32 cellular contexts compared by ENCODE assay signal in the genomic region with DNA sequence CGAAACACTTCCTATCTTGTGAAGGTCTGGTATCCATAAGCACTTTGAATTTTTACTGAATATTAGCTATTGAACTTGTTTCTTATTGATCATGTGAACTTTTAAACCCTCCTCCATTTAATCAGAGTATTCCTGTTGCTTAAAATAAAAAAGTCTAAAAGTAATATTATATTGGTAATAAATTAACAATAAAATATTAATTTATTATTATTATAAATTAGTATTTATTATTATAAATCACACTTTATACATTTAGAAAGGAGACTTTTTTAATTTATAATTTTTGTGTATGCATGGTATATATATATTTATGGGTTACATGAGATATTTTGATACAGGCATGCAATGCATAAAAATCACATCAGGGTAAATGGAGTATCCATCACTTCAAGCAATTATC.
"Had no signal": no experiment of that assay in that cellular context is flagged by ENCODE, and none has a peak within 500 bp of the region (broad histone marks: within the 10 kb centered on the region; RNA-seq: fewer than 3 reads in every experiment).

No MANE protein-coding gene starts in this region.

- H3K4me1 ChIP-seq: ascending aorta had no signal

- ATAC-seq: activated CD4-positive, alpha-beta T cell treated with anti-CD3 and anti-CD28 coated beads for 36 hours; activated CD4-positive, CD25-positive, alpha-beta regulatory T cell treated with anti-CD3 and anti-CD28 coated beads, Interleukin-2, amount 50 U/mL, for 24 hours; activated CD8-positive, alpha-beta memory T cell treated with anti-CD3 and anti-CD28 coated beads, Interleukin-2, amount 10 ng/mL, durations not matched to agents 7 days and 5 days; activated CD8-positive, alpha-beta T cell treated with anti-CD3 and anti-CD28 coated beads, Interleukin-2, amount 10 ng/mL, durations not matched to agents 7 days and 5 days; activated naive CD8-positive, alpha-beta T cell treated with anti-CD3 and anti-CD28 coated beads, Interleukin-2, amount 50 U/mL, for 24 hours had no signal

- H3K27me3 ChIP-seq: ascending aorta, cardiac muscle cell had no signal

- H3K27ac ChIP-seq: ascending aorta, cardiac muscle cell, VCaP had no signal

- H3K9me3 ChIP-seq: ascending aorta had no signal

- H3K36me3 ChIP-seq: ascending aorta, cardiac muscle cell had no signal

- H3K4me3 ChIP-seq: ascending aorta, cardiac muscle cell had no signal

- DNase-seq: activated CD4-positive, alpha-beta memory T cell treated with anti-CD3 and anti-CD28 coated beads, Interleukin-2, amount 10 ng/mL, durations not matched to agents 7 days and 5 days; activated CD4-positive, alpha-beta T cell treated with anti-CD3 and anti-CD28 coated beads for 1 hour; activated CD4-positive, alpha-beta T cell treated with anti-CD3 and anti-CD28 coated beads for 36 hours; activated CD4-positive, alpha-beta T cell treated with anti-CD3 and anti-CD28 coated beads for 48 hours; activated CD4-positive, alpha-beta T cell treated with anti-CD3 and anti-CD28 coated beads, Interleukin-2, amount 10 ng/mL, durations not matched to agents 7 days and 5 days; activated CD4-positive, alpha-beta T cell treated with anti-CD3 and anti-CD28 coated beads, Interleukin-2, amount 50 U/mL, for 48 hours; activated CD4-positive, CD25-positive, alpha-beta regulatory T cell; activated CD8-positive, alpha-beta memory T cell treated with anti-CD3 and anti-CD28 coated beads for 24 hours; activated CD8-positive, alpha-beta memory T cell treated with anti-CD3 and anti-CD28 coated beads, Interleukin-2, amount 10 ng/mL, durations not matched to agents 7 days and 5 days; activated CD8-positive, alpha-beta memory T cell treated with anti-CD3 and anti-CD28 coated beads, Interleukin-2, amount 50 U/mL, for 48 hours; activated CD8-positive, alpha-beta T cell treated with anti-CD3 and anti-CD28 coated beads, Interleukin-2, amount 10 ng/mL, durations not matched to agents 7 days and 5 days; activated effector memory CD4-positive, alpha-beta T cell treated with Interleukin-2 at 50 U/mL for 16 hours; activated gamma-delta T cell; activated naive CD4-positive, alpha-beta T cell treated with anti-CD3 and anti-CD28 coated beads, Interleukin-2, amount 10 ng/mL, durations not matched to agents 7 days and 5 days; activated naive CD4-positive, alpha-beta T cell treated with Interleukin-2 at 50 U/mL for 16 hours; activated naive CD8-positive, alpha-beta T cell treated with anti-CD3 and anti-CD28 coated beads, Interleukin-2, amount 10 ng/mL, durations not matched to agents 7 days and 5 days; activated naive CD8-positive, alpha-beta T cell treated with anti-CD3 and anti-CD28 coated beads, Interleukin-2, amount 50 U/mL, for 24 hours; activated T-cell treated with anti-CD3 and anti-CD28 coated beads, Interleukin-2, amount 50 U/mL, for 24 hours; activated T-cell treated with anti-CD3 and anti-CD28 coated beads, Interleukin-2, amount 50 U/mL, for 48 hours; amygdala; anterior cingulate cortex; caudate nucleus; cerebellar nuclear complex; T-helper 1 cell; T-helper 2 cell; T-helper 9 cell had no signal

- FAIRE-seq: bronchial epithelial cell, TTC549 had no signal
